ENCODE assay signal across 15 cellular contexts in genomic region chr12:113072136-113072535, GRCh38. TPM values are rescaled to one million over a fixed set of nuclear protein-coding genes. Genes with fewer than 3 reads are reported as not detected.
DNase-seq lines count a peak whose midpoint lies in the region; ATAC-seq and TF ChIP-seq lines count a peak whose summit lies in the region.
"Had no signal": no experiment of that assay in that cellular context is flagged by ENCODE, and none has a peak within 500 bp of the region (broad histone marks: within the 10 kb centered on the region; RNA-seq: fewer than 3 reads in every experiment).

No MANE protein-coding gene starts in this region.

- no peak overlapping the region for H3K56ac ChIP-seq in H9 (ENCODE audit: insufficient read length, low read depth, low read length)

- no TSS peak for BruUV-seq in OCI-LY7 (replicated peaks; lab: Mats Ljungman, UMichigan)

- H3K4ac ChIP-seq in H9 (ENCODE audit: low read depth, low read length) = no peak overlapping the region

- H3K23me2 ChIP-seq in H9 (ENCODE audit: insufficient read length, low read depth, low read length, poor library complexity, severe bottlenecking) = peaks cover 1% of the 10 kb centered on the region

- DNase-seq in NCI-H146 (lab: John Stamatoyannopoulos, UW) (peak; percentile 55), NCI-H146 treated with DMSO at 0.1 percent for 48 hours (lab: John Stamatoyannopoulos, UW; ENCODE audit: unreplicated experiment) (no peak), Daoy (ENCODE audit: low read depth) (peak; percentile 56), OCI-LY7 (ENCODE audit: low spot score) (no peak), hepatocyte (ENCODE audit: low spot score) (no peak), H9 (no peak)
- DNase-seq: cerebellar nuclear complex, GDM1, NCI-H187, sigmoid colon, transverse colon had no signal

- CTCF ChIA-PET in OCI-LY7 (lab: Charles Lee; ENCODE audit: unreplicated experiment) = interaction anchor here (3.9 kb wide), 1 partner anchor 9 kb away, joined by 15 read pairs; no protein-coding TSS in a partner anchor

- peaks cover 84% of the 10 kb centered on the region for H3K36me3 ChIP-seq in OCI-LY7 (ENCODE audit: insufficient read depth, low read length)
- no peaks in the 10 kb centered on the region for H3K36me3 ChIP-seq in liver (ENCODE audit: control insufficient read depth in 4 of 4, insufficient read depth in 3 of 4, low read depth in 1 of 4, low read length in 3 of 4)
- no peaks in the 10 kb centered on the region for H3K36me3 ChIP-seq in hepatocyte (replicated peaks; ENCODE audit: insufficient read depth, low read depth)
- H3K36me3 ChIP-seq: esophagus muscularis mucosa, sigmoid colon, transverse colon had no signal

- POLR2A ChIA-PET in OCI-LY7 (lab: Charles Lee) = interaction anchor here (0.6 to 18.1 kb wide), 3 partner anchors 15 to 18 kb away, joined by 4 to 235 read pairs (median 7); partner anchors contain the start of gene DTX1

- no peaks in the 10 kb centered on the region for H3K9me2 ChIP-seq in OCI-LY7 (ENCODE audit: insufficient read depth, low read length)
- no peaks in the 10 kb centered on the region for H3K9me2 ChIP-seq in hepatocyte (replicated peaks; ENCODE audit: insufficient read depth)

- no peak overlapping the region for H3K14ac ChIP-seq in H9 (ENCODE audit: insufficient read depth, low read length)

- peak overlapping the region in 1 of 2 donors; percentile 20 for H3K9ac ChIP-seq in liver (ENCODE audit: low read depth in 1 of 2, low read length in 2 of 2)
- no peak overlapping the region for H3K9ac ChIP-seq in H9 (ENCODE audit: extremely low read depth, insufficient read length, low read length)

- intact Hi-C loops in OCI-LY7 (cut with micrococcal nuclease; ENCODE audit: unreplicated experiment) = no loop called here

- H3T11ph ChIP-seq in H9 (ENCODE audit: low read length) = no peak overlapping the region

- no peak overlapping the region for H4K8ac ChIP-seq in H9 (replicated peaks; ENCODE audit: insufficient read length, low read depth, low read length)

- H3K4me3 ChIP-seq in OCI-LY7 (ENCODE audit: low read depth, low read length, poor library complexity, severe bottlenecking) = no peak overlapping the region
- H3K4me3 ChIP-seq in liver (ENCODE audit: low read depth in 1 of 3, low read length in 3 of 3) = no peak overlapping the region
- H3K4me3 ChIP-seq in hepatocyte = no peak overlapping the region
- H3K4me3 ChIP-seq: esophagus muscularis mucosa, sigmoid colon, transverse colon had no signal

- no peak for ATAC-seq in GM19397 (IDR thresholded peaks at IDR 0.05; ENCODE audit: unreplicated experiment)
- ATAC-seq: Panc1 had no signal

- no peaks in the 10 kb centered on the region; a peak in 1 of 7 replicates for H3K36me3 Mint-ChIP-seq in H9 (ENCODE audit: insufficient read depth in 1 of 3, low read depth in 3 of 3)

- WGBS in liver = 36% methylated on average over 3 of the region's 3 CpGs
- WGBS in hepatocyte (ENCODE audit: low lambda C conversion rate, missing lambda C conversion rate) = 74% methylated on average over 3 of the region's 3 CpGs
- no CpG with 5 or more reads among the region's 3 CpGs for WGBS in H9 (ENCODE audit: extremely low coverage, insufficient read length, low lambda C conversion rate)

- no peaks in the 10 kb centered on the region for H3K9me3 ChIP-seq in OCI-LY7 (ENCODE audit: low read length)
- no peaks in the 10 kb centered on the region for H3K9me3 ChIP-seq in liver (ENCODE audit: control insufficient read depth in 4 of 4, low read length in 3 of 4)
- H3K9me3 ChIP-seq in hepatocyte (ENCODE audit: low read depth) = no peaks in the 10 kb centered on the region
- H3K9me3 ChIP-seq in H9 (ENCODE audit: control insufficient read depth, low read depth, low read length) = no peaks in the 10 kb centered on the region
- H3K9me3 ChIP-seq: esophagus muscularis mucosa, sigmoid colon, transverse colon had no signal

- no peak overlapping the region for H2BK20ac ChIP-seq in H9 (ENCODE audit: low read depth, low read length, poor library complexity, severe bottlenecking)

- H3K23ac ChIP-seq in H9 (ENCODE audit: insufficient read length, low read depth, low read length) = no peak overlapping the region

- H4K20me1 ChIP-seq in OCI-LY7 (ENCODE audit: insufficient read depth, low read length) (no peaks in the 10 kb centered on the region; the same call in 1 of the 2 replicates), hepatocyte (ENCODE audit: insufficient read depth, poor library complexity, severe bottlenecking) (no peaks in the 10 kb centered on the region), H9 (ENCODE audit: control insufficient read depth, insufficient read depth, insufficient read length) (no peaks in the 10 kb centered on the region)

- H3K79me1 ChIP-seq in H9 (ENCODE audit: insufficient read depth, low read depth, low read length, poor library complexity, severe bottlenecking) = no peaks in the 10 kb centered on the region

- H3K79me2 ChIP-seq in OCI-LY7 (ENCODE audit: insufficient read depth, low read depth, low read length) = peaks cover 73% of the 10 kb centered on the region
- H3K79me2 ChIP-seq in hepatocyte = no peaks in the 10 kb centered on the region
- H3K79me2 ChIP-seq in H9 (ENCODE audit: insufficient read depth, low read length) = no peaks in the 10 kb centered on the region

- H3K27me3 ChIP-seq in liver (ENCODE audit: control insufficient read depth in 4 of 4, insufficient read depth in 4 of 4, low read length in 3 of 4) (no peaks in the 10 kb centered on the region), hepatocyte (peaks cover 24% of the 10 kb centered on the region), H9 (ENCODE audit: insufficient read depth, low read length) (peaks cover 5% of the 10 kb centered on the region; the same call in 1 of the 2 replicates)

- H3K18ac ChIP-seq in H9 (ENCODE audit: insufficient read length, low read depth, low read length) = no peak overlapping the region

- no peak overlapping the region for H2AK5ac ChIP-seq in H9 (ENCODE audit: insufficient read length, low read length)

- H3K27ac Mint-ChIP-seq in H9 = peak overlapping the region in 1 of 3 experiments; percentile 22; a peak in 1 of 7 replicates

- H4K5ac ChIP-seq in H9 (ENCODE audit: insufficient read length, low read depth, low read length) = no peak overlapping the region

- H3K9me3 Mint-ChIP-seq in H9 = no peaks in the 10 kb centered on the region

- H3K27ac ChIP-seq in OCI-LY7 (ENCODE audit: low read depth, low read length, poor library complexity, severe bottlenecking) (peak overlapping the region; percentile 97), liver (ENCODE audit: low read depth in 1 of 2, low read length in 2 of 2) (peak overlapping the region; percentile 92 to 95), hepatocyte (no peak overlapping the region), H9 (ENCODE audit: insufficient read length, low read depth, low read length) (no peak overlapping the region)
- H3K27ac ChIP-seq: transverse colon had no signal

- H4K91ac ChIP-seq in H9 (ENCODE audit: insufficient read length, low read depth, low read length) = no peak overlapping the region

- H3K4me2 ChIP-seq in OCI-LY7 (ENCODE audit: low read length) (peak overlapping the region; percentile 94), hepatocyte (no peak overlapping the region), H9 (ENCODE audit: insufficient read depth, insufficient read length, low read length) (no peak overlapping the region)

- H2AFZ ChIP-seq in OCI-LY7 (ENCODE audit: low read length) = no peak overlapping the region
- no peak overlapping the region for H2AFZ ChIP-seq in hepatocyte
- no peak overlapping the region for H2AFZ ChIP-seq in H9 (ENCODE audit: low read length)

- peaks cover 11 to 31% of the 10 kb centered on the region in 2 experiments for H3K4me1 Mint-ChIP-seq in H9

- no peak overlapping the region for H2BK5ac ChIP-seq in H9 (ENCODE audit: insufficient read length, low read length)

- no peak overlapping the region for H3K4me3 Mint-ChIP-seq in H9

- H2BK120ac ChIP-seq in H9 (ENCODE audit: low read depth, low read length, poor library complexity, severe bottlenecking) = no peak overlapping the region

- TF ChIP-seq CTCF in OCI-LY7 (conservative IDR thresholded peaks at IDR 0.05; ENCODE audit: low read length) (no peak), liver (IDR thresholded peaks at IDR 0.05; ENCODE audit: low read depth, low read length, missing input control) (no peak), hepatocyte (IDR thresholded peaks at IDR 0.05; ENCODE audit: poor library complexity) (no peak), H9 (conservative IDR thresholded peaks at IDR 0.05) (no peak)

- peaks cover 96% of the 10 kb centered on the region for H3K4me1 ChIP-seq in OCI-LY7 (ENCODE audit: insufficient read depth, low read length, poor library complexity, severe bottlenecking)
- H3K4me1 ChIP-seq in liver (ENCODE audit: control insufficient read depth in 4 of 4, insufficient read depth in 4 of 4, low read length in 3 of 4) = peaks cover 16 to 44% (median 32%) of the 10 kb centered on the region in 4 donors
- no peaks in the 10 kb centered on the region for H3K4me1 ChIP-seq in hepatocyte (ENCODE audit: insufficient read depth)
- H3K4me1 ChIP-seq in H9 (ENCODE audit: insufficient read depth, low read length) = peaks cover under 1% of the 10 kb centered on the region; the same call in 1 of the 2 replicates
- H3K4me1 ChIP-seq: sigmoid colon had no signal

- no peak overlapping the region for H2BK12ac ChIP-seq in H9 (ENCODE audit: insufficient read length, low read depth, low read length)

- no peak for TF ChIP-seq RAD21 in liver (IDR thresholded peaks at IDR 0.05)

- H3K27me3 Mint-ChIP-seq in H9 (ENCODE audit: low read depth) = peaks cover 44% of the 10 kb centered on the region

- H2BK15ac ChIP-seq in H9 (ENCODE audit: low read depth, low read length) = no peak overlapping the region

TF ChIP-seq in liver, 16 proteins besides CTCF, POLR2A, EP300 and RAD21 (continues in another document):
- TF ChIP-seq HNF4G (IDR thresholded peaks at IDR 0.05) (no peak), RXRA (IDR thresholded peaks at IDR 0.05) (peak; percentile 27 to 63), HNF4A (conservative IDR thresholded peaks at IDR 0.05) (peak; percentile 62 to 64), FOXA2 (IDR thresholded peaks at IDR 0.05) (peak; percentile 35)

RNA-seq across cellular contexts. Expression of gene DTX1, which starts 15.6 kb away (rescaled TPM):
- total RNA-seq in Daoy (2014; rRNA removed; shearing (Covaris generic)) = 0.24 and 2.3 TPM in 2 replicates
- total RNA-seq in OCI-LY7 (2014; rRNA removed; shearing (Covaris generic)) = 263 and 293 TPM in 2 replicates
- total RNA-seq in OCI-LY7 (2022) = 510 and 535 TPM in 2 replicates
- total RNA-seq in liver = 10 to 100 TPM in 1 of 2 donors, 1 to 10 TPM in 1; 2.1 to 16.6 TPM
- 10 to 100 TPM in 1 of 2 donors, 1 to 10 TPM in 1; 3.5 to 33.2 TPM for polyA plus RNA-seq in liver
- 0.47 and 1.0 TPM in 2 replicates for total RNA-seq in hepatocyte
- 0.89 and 2.3 TPM in 2 replicates for polyA plus RNA-seq in hepatocyte
- total RNA-seq in H9 (2021) = 3.0 and 3.5 TPM in 2 replicates

Comparison
In these comparisons a context has a peak if more than half of its experiments do, and no peak if none do; other contexts are left out.
1. DNase-seq: peak in NCI-H146 (single experiment) and Daoy (single experiment); none in NCI-H146 treated with DMSO at 0.1 percent for 48 hours (single experiment), OCI-LY7 (single experiment), hepatocyte (single experiment) and H9 (single experiment).
2. H3K27ac ChIP-seq: peak in OCI-LY7 (single experiment) and liver (2 of 2); none in hepatocyte (single experiment) and H9 (single experiment).
3. RNA of gene DTX1, which starts 15.6 kb away (total RNA-seq): 263 to 535 TPM in OCI-LY7; 2.1 to 16.6 TPM in liver, 3.0 to 3.5 TPM in H9, 0.24 to 2.3 TPM in Daoy and 0.47 to 1.0 TPM in hepatocyte; every median in the first group is over 10 times any median in the second.